In the genomic region with DNA sequence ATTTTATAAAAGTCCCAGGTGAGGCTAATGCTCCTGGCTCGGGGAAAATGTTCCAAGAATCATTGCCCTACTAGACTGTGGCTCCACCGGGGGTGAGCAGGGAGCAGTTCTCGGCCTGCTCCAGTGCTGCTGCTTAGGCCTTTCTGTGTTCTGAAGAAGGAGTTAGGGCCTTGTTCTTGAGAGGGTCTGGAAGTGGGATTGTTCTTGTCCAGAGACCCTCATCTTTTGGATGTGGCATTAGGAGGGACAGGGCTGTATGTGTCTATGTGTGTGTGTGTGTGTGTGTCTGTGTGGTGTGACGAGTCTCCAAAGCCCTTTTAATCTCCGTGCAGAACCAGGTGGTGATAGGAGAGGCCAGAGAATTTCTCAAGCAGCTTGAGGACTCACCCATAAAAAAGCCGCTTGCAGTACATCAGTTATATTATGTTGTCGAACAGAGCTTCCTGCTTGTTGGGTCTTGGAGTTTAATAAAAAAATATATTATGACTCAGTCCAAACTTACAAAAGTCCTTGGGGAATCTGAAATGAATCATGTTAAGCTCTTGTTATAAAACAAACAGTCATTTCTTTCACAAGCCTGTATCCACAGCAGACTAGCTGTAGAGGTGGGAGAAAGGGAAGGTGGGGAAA, we compare ENCODE assay signal across 13 cellular contexts.
DNase-seq lines count a peak whose midpoint lies in the region; ATAC-seq and TF ChIP-seq lines count a peak whose summit lies in the region.
"Had no signal": no experiment of that assay in that cellular context is flagged by ENCODE, and none has a peak within 500 bp of the region (broad histone marks: within the 10 kb centered on the region; RNA-seq: fewer than 3 reads in every experiment).

No MANE protein-coding gene starts in this region.

- H3K9me3 ChIP-seq in RWPE2 (ENCODE audit: severe bottlenecking) (no peaks in the 10 kb centered on the region), esophagus squamous epithelium (no peaks in the 10 kb centered on the region)
- H3K9me3 ChIP-seq in CD4-positive, alpha-beta memory T cell (ENCODE audit: control insufficient read depth in 1 of 2, low read length in 2 of 2), result no peaks in the 10 kb centered on the region
- H3K9me3 ChIP-seq: upper lobe of right lung had no signal

- POLR2A ChIA-PET in CD4-positive, alpha-beta memory T cell (lab: Charles Lee; ENCODE audit: partially characterized antibody), result no interaction called here

- H3K27ac Mint-ChIP-seq in neural crest cell (ENCODE audit: unreplicated experiment), result no peak overlapping the region
- H3K27ac Mint-ChIP-seq in activated naive CD4-positive, alpha-beta T cell treated with anti-CD3 and anti-CD28 coated beads, Interleukin-2, amount 10 ng/mL, durations not matched to agents 7 days and 5 days, result no peak overlapping the region
- no peak overlapping the region for H3K27ac Mint-ChIP-seq in CD4-positive, alpha-beta memory T cell
- H3K27ac Mint-ChIP-seq: activated CD4-positive, alpha-beta T cell treated with anti-CD3 and anti-CD28 coated beads for 36 hours had no signal

- H3K36me3 ChIP-seq in RWPE2 (ENCODE audit: low read depth), result no peaks in the 10 kb centered on the region
- H3K36me3 ChIP-seq in esophagus squamous epithelium, result no peaks in the 10 kb centered on the region
- no peaks in the 10 kb centered on the region for H3K36me3 ChIP-seq in CD4-positive, alpha-beta memory T cell (ENCODE audit: insufficient read depth, low read length)
- H3K36me3 ChIP-seq: upper lobe of right lung had no signal

- intact Hi-C loops in esophagus squamous epithelium (cut with DNase I), result no loop called here
- intact Hi-C loops in CD4-positive, alpha-beta memory T cell (cut with micrococcal nuclease), result no loop called here

- peaks cover 49% of the 10 kb centered on the region for H3K4me1 Mint-ChIP-seq in neural crest cell
- no peaks in the 10 kb centered on the region for H3K4me1 Mint-ChIP-seq in activated naive CD4-positive, alpha-beta T cell treated with anti-CD3 and anti-CD28 coated beads, Interleukin-2, amount 10 ng/mL, durations not matched to agents 7 days and 5 days
- H3K4me1 Mint-ChIP-seq in CD4-positive, alpha-beta memory T cell, result no peaks in the 10 kb centered on the region
- H3K4me1 Mint-ChIP-seq: activated CD4-positive, alpha-beta T cell treated with anti-CD3 and anti-CD28 coated beads for 36 hours had no signal

- H3K4me1 ChIP-seq in RWPE2 (ENCODE audit: insufficient read depth, poor library complexity, severe bottlenecking) (peaks cover 18% of the 10 kb centered on the region), esophagus squamous epithelium (peaks cover 17 to 43% (median 21%) of the 10 kb centered on the region in 3 donors)
- H3K4me1 ChIP-seq in CD4-positive, alpha-beta memory T cell (ENCODE audit: insufficient read depth, low read length), result no peaks in the 10 kb centered on the region

- TF ChIP-seq POLR2A in esophagus squamous epithelium (IDR thresholded peaks at IDR 0.05), result no peak

- no peak for TF ChIP-seq CTCF in AG10803 (conservative IDR thresholded peaks at IDR 0.05; ENCODE audit: low read length)
- no peak for TF ChIP-seq CTCF in RWPE2 (IDR thresholded peaks at IDR 0.05; ENCODE audit: poor library complexity, severe bottlenecking)
- no peak for TF ChIP-seq CTCF in esophagus squamous epithelium (IDR thresholded peaks at IDR 0.05)
- no peak for TF ChIP-seq CTCF in neural crest cell (conservative IDR thresholded peaks at IDR 0.05)

- H3K27me3 ChIP-seq in RWPE2 (ENCODE audit: insufficient read depth, poor library complexity, severe bottlenecking), result no peaks in the 10 kb centered on the region
- H3K27me3 ChIP-seq in esophagus squamous epithelium, result no peaks in the 10 kb centered on the region
- H3K27me3 ChIP-seq in CD4-positive, alpha-beta memory T cell (ENCODE audit: insufficient read depth, low read length), result no peaks in the 10 kb centered on the region
- H3K27me3 ChIP-seq: upper lobe of right lung had no signal

- no peaks in the 10 kb centered on the region for H3K36me3 Mint-ChIP-seq in neural crest cell (ENCODE audit: low read depth)
- H3K36me3 Mint-ChIP-seq in activated naive CD4-positive, alpha-beta T cell treated with anti-CD3 and anti-CD28 coated beads, Interleukin-2, amount 10 ng/mL, durations not matched to agents 7 days and 5 days, result no peaks in the 10 kb centered on the region
- no peaks in the 10 kb centered on the region for H3K36me3 Mint-ChIP-seq in CD4-positive, alpha-beta memory T cell

- H3K27ac ChIP-seq in RWPE2 (ENCODE audit: poor library complexity, severe bottlenecking) (peak overlapping the region; percentile 76), esophagus squamous epithelium (peak overlapping the region; percentile 79 to 89 (median 86))
- no peak overlapping the region for H3K27ac ChIP-seq in CD4-positive, alpha-beta memory T cell (ENCODE audit: low read depth, low read length)
- H3K27ac ChIP-seq: upper lobe of right lung had no signal

- ATAC-seq in RWPE2 (ENCODE audit: low read depth), result peak; percentile 98
- ATAC-seq: activated CD4-positive, alpha-beta T cell treated with anti-CD3 and anti-CD28 coated beads for 36 hours; K562; upper lobe of right lung had no signal

- peak; percentile 98 for DNase-seq in AG10803 (ENCODE audit: low read depth)
- no peak for DNase-seq in RWPE2 (ENCODE audit: low spot score)
- no peak for DNase-seq in esophagus squamous epithelium (lab: John Stamatoyannopoulos, UW)
- no peak for DNase-seq in neural crest cell (ENCODE audit: low read depth, low spot score)
- DNase-seq in activated naive CD4-positive, alpha-beta T cell treated with anti-CD3 and anti-CD28 coated beads, Interleukin-2, amount 10 ng/mL, durations not matched to agents 7 days and 5 days, result no peak
- no peak for DNase-seq in D341Med (ENCODE audit: low spot score)
- DNase-seq in CD4-positive, alpha-beta memory T cell, result no peak
- DNase-seq in NCI-H1436 (lab: John Stamatoyannopoulos, UW), result no peak
- DNase-seq: activated CD4-positive, alpha-beta T cell treated with anti-CD3 and anti-CD28 coated beads for 36 hours; Calu3; stimulated activated CD4-positive, alpha-beta T cell treated with anti-CD3 and anti-CD28 coated beads, Interleukin-2, amount 100 ng/mL, for 48 hours; upper lobe of right lung had no signal

- peak overlapping the region; percentile 3 for H3K4me3 Mint-ChIP-seq in neural crest cell
- no peak overlapping the region for H3K4me3 Mint-ChIP-seq in activated naive CD4-positive, alpha-beta T cell treated with anti-CD3 and anti-CD28 coated beads, Interleukin-2, amount 10 ng/mL, durations not matched to agents 7 days and 5 days
- H3K4me3 Mint-ChIP-seq in CD4-positive, alpha-beta memory T cell, result no peak overlapping the region
- H3K4me3 Mint-ChIP-seq: activated CD4-positive, alpha-beta T cell treated with anti-CD3 and anti-CD28 coated beads for 36 hours had no signal

- H3K9me3 Mint-ChIP-seq in neural crest cell, result no peaks in the 10 kb centered on the region
- no peaks in the 10 kb centered on the region for H3K9me3 Mint-ChIP-seq in activated naive CD4-positive, alpha-beta T cell treated with anti-CD3 and anti-CD28 coated beads, Interleukin-2, amount 10 ng/mL, durations not matched to agents 7 days and 5 days
- H3K9me3 Mint-ChIP-seq in CD4-positive, alpha-beta memory T cell, result peaks cover 0 to 5% (median 0%) of the 10 kb centered on the region in 8 donors

- CTCF ChIA-PET in activated naive CD4-positive, alpha-beta T cell treated with anti-CD3 and anti-CD28 coated beads, Interleukin-2, amount 10 ng/mL, durations not matched to agents 7 days and 5 days (lab: Charles Lee), result no interaction called here
- CTCF ChIA-PET in CD4-positive, alpha-beta memory T cell (lab: Charles Lee; ENCODE audit: partially characterized antibody), result no interaction called here

- peaks cover 2% of the 10 kb centered on the region for H3K27me3 Mint-ChIP-seq in neural crest cell (ENCODE audit: low read depth)
- no peaks in the 10 kb centered on the region for H3K27me3 Mint-ChIP-seq in activated naive CD4-positive, alpha-beta T cell treated with anti-CD3 and anti-CD28 coated beads, Interleukin-2, amount 10 ng/mL, durations not matched to agents 7 days and 5 days
- no peaks in the 10 kb centered on the region for H3K27me3 Mint-ChIP-seq in CD4-positive, alpha-beta memory T cell
- H3K27me3 Mint-ChIP-seq: activated CD4-positive, alpha-beta T cell treated with anti-CD3 and anti-CD28 coated beads for 36 hours had no signal

- H3K4me3 ChIP-seq in AG10803 (ENCODE audit: low read length) (no peak overlapping the region), RWPE2 (ENCODE audit: severe bottlenecking) (no peak overlapping the region), esophagus squamous epithelium (no peak overlapping the region)
- H3K4me3 ChIP-seq in CD4-positive, alpha-beta memory T cell (ENCODE audit: low read length in 2 of 2), result no peak overlapping the region
- H3K4me3 ChIP-seq: K562, upper lobe of right lung had no signal

- 14 to 30% methylated on average over 4 to 6 of the region's 7 CpGs for WGBS in esophagus squamous epithelium, 2 donors
